ENCODE assay signal across 17 cellular contexts in the genomic region with DNA sequence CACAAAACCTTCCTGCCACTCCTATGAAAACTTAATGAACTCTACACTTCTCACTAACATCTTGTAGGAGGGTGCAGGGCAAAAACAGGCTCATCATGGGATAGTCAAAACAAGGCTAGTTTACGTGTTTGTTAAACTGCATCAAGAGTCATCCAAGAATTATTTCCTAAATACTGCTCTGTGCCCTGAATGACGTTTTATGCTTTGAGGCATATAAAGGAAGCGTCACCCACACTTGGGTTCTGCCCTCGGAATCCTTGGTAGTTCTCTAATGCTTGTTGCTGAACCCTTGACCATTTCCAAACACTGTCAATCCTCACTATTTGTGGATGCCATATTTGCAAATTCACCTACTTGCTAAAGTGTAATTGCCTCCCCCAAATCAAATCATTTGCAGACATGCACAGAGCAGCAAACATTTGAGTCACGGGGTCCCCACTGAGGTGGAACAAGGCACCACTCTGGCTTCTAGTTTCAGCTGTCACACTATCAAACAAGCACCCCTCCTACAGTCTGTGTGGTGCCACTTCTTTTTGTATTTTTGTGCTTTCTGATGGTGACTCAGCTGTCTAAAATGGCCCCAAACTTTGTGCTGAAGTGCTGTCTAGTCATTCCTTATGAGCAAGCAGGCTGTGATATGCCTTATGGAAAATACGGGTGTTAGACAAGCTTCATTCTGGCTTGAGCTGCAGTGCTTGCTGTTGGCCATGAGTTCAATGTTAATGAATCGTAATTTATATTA. TPM values are rescaled to one million over a fixed set of nuclear protein-coding genes. Genes with fewer than 3 reads are reported as not detected.
DNase-seq lines count a peak whose midpoint lies in the region; ATAC-seq and TF ChIP-seq lines count a peak whose summit lies in the region.
"Had no signal": no experiment of that assay in that cellular context is flagged by ENCODE, and none has a peak within 500 bp of the region (broad histone marks: within the 10 kb centered on the region; RNA-seq: fewer than 3 reads in every experiment).

No MANE protein-coding gene starts in this region.

- H3K27ac ChIP-seq in heart right ventricle (peak overlapping the region; percentile 24 to 100 (median 53)), mesenchymal stem cell (ENCODE audit: low read length, poor library complexity, severe bottlenecking) (peak overlapping the region; percentile 87), vagina (peak overlapping the region; percentile 10)
- H3K27ac ChIP-seq: lower lobe of right lung, PC-9, psoas muscle had no signal

- no peak for TF ChIP-seq POLR2A in vagina (IDR thresholded peaks at IDR 0.05)

- H2BK15ac ChIP-seq in mesenchymal stem cell (ENCODE audit: low read depth, poor library complexity, severe bottlenecking): no peak overlapping the region

- H3K9ac ChIP-seq in mesenchymal stem cell (ENCODE audit: low read length): no peak overlapping the region

- no peak overlapping the region for H4K8ac ChIP-seq in mesenchymal stem cell (ENCODE audit: low read length)

- ATAC-seq in heart right ventricle (peak in 2 of 8 donors; percentile 3 to 21), Right ventricle myocardium inferior (no peak), GM21786 (IDR thresholded peaks at IDR 0.05; ENCODE audit: unreplicated experiment) (no peak)

- no peaks in the 10 kb centered on the region for H3K27me3 ChIP-seq in heart right ventricle
- H3K27me3 ChIP-seq in mesenchymal stem cell (ENCODE audit: control insufficient read depth in 1 of 2, insufficient read depth in 1 of 2, low read length in 2 of 2): no peaks in the 10 kb centered on the region
- no peaks in the 10 kb centered on the region for H3K27me3 ChIP-seq in vagina

- H3K4me1 ChIP-seq in heart right ventricle: peaks cover 32 to 100% (median 98%) of the 10 kb centered on the region in 9 donors
- peaks cover 17% of the 10 kb centered on the region for H3K4me1 ChIP-seq in mesenchymal stem cell (ENCODE audit: control insufficient read depth, insufficient read depth, low read depth, low read length)
- H3K4me1 ChIP-seq in vagina: peaks cover 56% of the 10 kb centered on the region

- DNase-seq in heart right ventricle (no peak), Right ventricle myocardium inferior (ENCODE audit: missing footprints) (no peak), cardiac fibroblast (ENCODE audit: low read depth in 2 of 2) (peak; percentile 65 to 92), mesenchymal stem cell (peak; percentile 86), vagina (ENCODE audit: extremely low spot score in 2 of 2) (no peak), NCI-H226 (no peak), NAMALWA (ENCODE audit: low spot score) (no peak)
- DNase-seq: amygdala; DMS153; Karpas-422; lower lobe of right lung; PC-9; psoas muscle; stimulated activated CD4-positive, alpha-beta T cell treated with anti-CD3 and anti-CD28 coated beads, Interleukin-4, amount 100 ng/mL, for 4 hours; substantia nigra had no signal

- H3K36me3 ChIP-seq in heart right ventricle: peaks cover 0 to 26% (median 0%) of the 10 kb centered on the region in 9 donors
- peaks cover 0 to 16% of the 10 kb centered on the region in 2 experiments for H3K36me3 ChIP-seq in mesenchymal stem cell (ENCODE audit: control insufficient read depth in 1 of 2, insufficient read depth in 2 of 2, low read depth in 1 of 2, low read length in 2 of 2)
- no peaks in the 10 kb centered on the region for H3K36me3 ChIP-seq in vagina
- H3K36me3 ChIP-seq: lower lobe of right lung had no signal

- peak overlapping the region; percentile 13 to 61 for H3K18ac ChIP-seq in mesenchymal stem cell (ENCODE audit: low read depth in 1 of 2, low read length in 2 of 2)

- H3K4me3 ChIP-seq in heart right ventricle (no peak overlapping the region), cardiac fibroblast (replicated peaks in 1 of 2; ENCODE audit: low read depth in 2 of 2, low read length in 2 of 2) (no peak overlapping the region), mesenchymal stem cell (ENCODE audit: insufficient read depth in 1 of 2, low read depth in 1 of 2, low read length in 2 of 2) (no peak overlapping the region), vagina (no peak overlapping the region)
- H3K4me3 ChIP-seq: lower lobe of right lung, PC-9, psoas muscle had no signal

- H2BK120ac ChIP-seq in mesenchymal stem cell (ENCODE audit: low read depth, low read length): no peak overlapping the region

- no peak overlapping the region for H3K4ac ChIP-seq in mesenchymal stem cell (ENCODE audit: low read depth in 1 of 2, low read length in 2 of 2)

- H2AFZ ChIP-seq in mesenchymal stem cell (ENCODE audit: low read depth, low read length): no peak overlapping the region
- H2AFZ ChIP-seq: PC-9 had no signal

- WGBS in heart right ventricle, 2 donors: 61 to 65% methylated on average over 7 of the region's 7 CpGs
- WGBS in mesenchymal stem cell: 65% methylated on average over 6 of the region's 7 CpGs

- H3K4me2 ChIP-seq in mesenchymal stem cell (ENCODE audit: low read length, poor library complexity, severe bottlenecking): peak overlapping the region; percentile 3
- H3K4me2 ChIP-seq: PC-9 had no signal

- no peak overlapping the region for H3K14ac ChIP-seq in mesenchymal stem cell (ENCODE audit: low read length in 2 of 2)

- peak overlapping the region; percentile 77 for H2AK5ac ChIP-seq in mesenchymal stem cell (ENCODE audit: low read length, severe bottlenecking)

- no peaks in the 10 kb centered on the region for H3K79me1 ChIP-seq in mesenchymal stem cell (replicated peaks; ENCODE audit: low read length, poor library complexity, severe bottlenecking)

- no peak overlapping the region for H2BK5ac ChIP-seq in mesenchymal stem cell (ENCODE audit: low read depth, low read length, poor library complexity, severe bottlenecking)

- intact Hi-C loops in heart right ventricle (cut with DNase I) (loop anchor here in 1 of 10 donors (5.0 kb wide), 1 partner anchor 47 kb away; no protein-coding TSS in a partner anchor), Right ventricle myocardium inferior (cut with DNase I) (no loop called here), vagina (cut with DNase I) (no loop called here)

- H3K23ac ChIP-seq in mesenchymal stem cell (ENCODE audit: low read length in 2 of 2): no peak overlapping the region

- no peak for TF ChIP-seq CTCF in heart right ventricle (IDR thresholded peaks at IDR 0.05)
- no peak for TF ChIP-seq CTCF in cardiac fibroblast (IDR thresholded peaks at IDR 0.05; ENCODE audit: low read depth, low read length)
- TF ChIP-seq CTCF in vagina (IDR thresholded peaks at IDR 0.05): no peak

- H2BK12ac ChIP-seq in mesenchymal stem cell (ENCODE audit: low read length in 2 of 2): no peak overlapping the region

- H3K9me3 ChIP-seq in heart right ventricle (no peaks in the 10 kb centered on the region), mesenchymal stem cell (ENCODE audit: control insufficient read depth, low read length) (no peaks in the 10 kb centered on the region), vagina (no peaks in the 10 kb centered on the region)
- H3K9me3 ChIP-seq: lower lobe of right lung, psoas muscle had no signal

- H4K91ac ChIP-seq in mesenchymal stem cell (ENCODE audit: low read length): no peak overlapping the region

RNA-seq across cellular contexts. Expression of gene IGFBP7, which starts 15.5 kb away (rescaled TPM):
- total RNA-seq in heart right ventricle (100 to 1,000 TPM; 498 to 826 (median 608) TPM), Right ventricle myocardium inferior (862 TPM), vagina (716 TPM)
- 1,000 to 10,000 TPM in 1 of 2 donors, 100 to 1,000 TPM in 1; 876 to 1,251 TPM for polyA plus RNA-seq in heart right ventricle
- polyA plus RNA-seq in mesenchymal stem cell (2013, experiment 1 of 2): 2,552 TPM
- polyA plus RNA-seq in mesenchymal stem cell (2013, experiment 2 of 2): 3,066 TPM
- total RNA-seq: A673 had no signal

Comparison
In these comparisons a context has a peak if more than half of its experiments do, and no peak if none do; other contexts are left out.
1. DNase-seq: peak in cardiac fibroblast (2 of 2) and mesenchymal stem cell (single experiment); none in heart right ventricle (0 of 2), Right ventricle myocardium inferior (single experiment), vagina (0 of 2), NCI-H226 (single experiment) and NAMALWA (single experiment).
2. H3K27ac ChIP-seq: peak in every context shown above with its lines; median percentile 87 in mesenchymal stem cell; 53 in heart right ventricle; 10 in vagina.